11 cellular contexts compared by ENCODE assay signal in genomic region chr6:111812080-111813038, GRCh38.
A peak's percentile ranks its signal among the peaks of the same experiment; 100 is the strongest.
DNase-seq lines count a peak whose midpoint lies in the region; ATAC-seq, FAIRE-seq and TF ChIP-seq lines count a peak whose summit lies in the region.
"Had no signal": no experiment of that assay in that cellular context is flagged by ENCODE, and none has a peak within 500 bp of the region (broad histone marks: within the 10 kb centered on the region; RNA-seq: fewer than 3 reads in every experiment).

No MANE protein-coding gene starts in this region.

- H3K4me2 ChIP-seq in HepG2 (ENCODE audit: low read depth, low read length): no peak overlapping the region
- H3K4me2 ChIP-seq: BLaER1 had no signal

- no peaks in the 10 kb centered on the region for H3K36me3 ChIP-seq in HepG2 (replicated peaks in 1 of 2; ENCODE audit: control insufficient read depth in 1 of 2, insufficient read depth in 2 of 2, low read length in 2 of 2)
- H3K36me3 ChIP-seq in right lobe of liver: no peaks in the 10 kb centered on the region
- no peaks in the 10 kb centered on the region for H3K36me3 ChIP-seq in body of pancreas (replicated peaks in 1 of 2; ENCODE audit: insufficient read depth in 1 of 2, low read depth in 2 of 2)
- H3K36me3 ChIP-seq: ovary had no signal

- TF ChIP-seq POLR2A in HepG2 (IDR thresholded peaks at IDR 0.05; ENCODE audit: insufficient read depth in 1 of 2, low read depth in 2 of 2, low read length in 2 of 2): no peak
- no peak for TF ChIP-seq POLR2A in right lobe of liver (IDR thresholded peaks at IDR 0.05)
- TF ChIP-seq POLR2A in body of pancreas (IDR thresholded peaks at IDR 0.05): no peak
- TF ChIP-seq POLR2A in GM18505 (IDR thresholded peaks at IDR 0.05; ENCODE audit: borderline replicate concordance, extremely low read depth, insufficient read depth, insufficient read length): no peak

- H3K79me2 ChIP-seq in HepG2 (ENCODE audit: insufficient read depth, low read length): no peaks in the 10 kb centered on the region

- TF ChIP-seq EP300 in HepG2 (IDR thresholded peaks at IDR 0.05; ENCODE audit: low read depth in 2 of 2, low read length in 2 of 2): no peak
- TF ChIP-seq EP300 in HepG2 (CRISPR knock-in tag; IDR thresholded peaks at IDR 0.05; ENCODE audit: borderline replicate concordance): no peak

- no peaks in the 10 kb centered on the region for H4K20me1 ChIP-seq in HepG2 (ENCODE audit: insufficient read depth, low read length)

- no peak overlapping the region for H2AFZ ChIP-seq in HepG2 (ENCODE audit: low read length)

- H3K9ac ChIP-seq in HepG2 (ENCODE audit: insufficient read depth, low read depth, low read length): no peak overlapping the region
- H3K9ac ChIP-seq: BLaER1 had no signal

- H3K4me3 ChIP-seq in HepG2 (replicated peaks in 1 of 3; ENCODE audit: insufficient read depth in 1 of 3, low read depth in 2 of 3, low read length in 3 of 3): no peak overlapping the region
- H3K4me3 ChIP-seq in right lobe of liver: no peak overlapping the region
- H3K4me3 ChIP-seq in body of pancreas: no peak overlapping the region
- H3K4me3 ChIP-seq: BLaER1, ovary had no signal

- no peaks in the 10 kb centered on the region for H3K4me1 ChIP-seq in HepG2 (ENCODE audit: insufficient read depth, low read length)
- no peaks in the 10 kb centered on the region for H3K4me1 ChIP-seq in right lobe of liver
- H3K4me1 ChIP-seq in foreskin keratinocyte: peaks cover 10% of the 10 kb centered on the region
- no peaks in the 10 kb centered on the region for H3K4me1 ChIP-seq in body of pancreas

- H3K4me1 Mint-ChIP-seq in T-helper 17 cell: peaks cover 53% of the 10 kb centered on the region

- 86% methylated on average over 8 of the region's 8 CpGs for WGBS in HepG2 (ENCODE audit: low lambda C conversion rate)
- WGBS in right lobe of liver (ENCODE audit: insufficient coverage, low coverage, low lambda C conversion rate, missing lambda C conversion rate): 60% methylated on average over 7 of the region's 8 CpGs
- 78 to 80% methylated on average over 8 of the region's 8 CpGs for WGBS in body of pancreas, 2 donors

- ATAC-seq in HepG2 (no peak), right lobe of liver (no peak), T-helper 17 cell (peak; percentile 58), foreskin keratinocyte (peak; percentile 83), esophagus mucosa (no peak), HG02852 (IDR thresholded peaks at IDR 0.05; ENCODE audit: unreplicated experiment) (no peak), body of pancreas (no peak), GM18505 (IDR thresholded peaks at IDR 0.05; ENCODE audit: unreplicated experiment) (no peak)

- TF ChIP-seq CTCF in HepG2 (CRISPR knock-in tag; IDR thresholded peaks at IDR 0.05) (no peak), right lobe of liver (IDR thresholded peaks at IDR 0.05) (no peak), foreskin keratinocyte (conservative IDR thresholded peaks at IDR 0.05) (no peak), body of pancreas (IDR thresholded peaks at IDR 0.05) (no peak)

- peak overlapping the region; percentile 98 for H3K27ac Mint-ChIP-seq in T-helper 17 cell

- POLR2A ChIA-PET in HepG2 (lab: Yijun Ruan, JAX): no interaction called here

- H3K27me3 ChIP-seq in HepG2 (ENCODE audit: control insufficient read depth in 1 of 2, insufficient read depth in 2 of 2, low read length in 2 of 2) (no peaks in the 10 kb centered on the region), right lobe of liver (no peaks in the 10 kb centered on the region), foreskin keratinocyte (no peaks in the 10 kb centered on the region), body of pancreas (no peaks in the 10 kb centered on the region)
- H3K27me3 ChIP-seq: BLaER1, ovary had no signal

- no peaks in the 10 kb centered on the region for H3K9me3 ChIP-seq in HepG2 (ENCODE audit: low read length)
- no peaks in the 10 kb centered on the region for H3K9me3 ChIP-seq in right lobe of liver
- no peaks in the 10 kb centered on the region for H3K9me3 ChIP-seq in T-helper 17 cell (ENCODE audit: control insufficient read depth, low read length, poor library complexity, severe bottlenecking)
- H3K9me3 ChIP-seq in body of pancreas: no peaks in the 10 kb centered on the region
- H3K9me3 ChIP-seq: BLaER1, ovary had no signal

- H3K27me3 Mint-ChIP-seq in T-helper 17 cell: no peaks in the 10 kb centered on the region

- CTCF ChIA-PET in HepG2 (lab: Yijun Ruan, JAX; ENCODE audit: low intra/inter-chr PET ratio, low total read pairs): no interaction called here

- DNase-seq in HepG2 (ENCODE audit: low spot score): no peak
- DNase-seq in right lobe of liver: no peak
- no peak for DNase-seq in T-helper 17 cell
- peak; percentile 64 to 85 for DNase-seq in foreskin keratinocyte
- no peak for DNase-seq in body of pancreas
- DNase-seq: NCI-H1092, ovary had no signal

- no peaks in the 10 kb centered on the region for H3K36me3 Mint-ChIP-seq in T-helper 17 cell (ENCODE audit: low read depth)

- FAIRE-seq in HepG2 (lab: Jason Lieb, UNC): peak; percentile 15

- in situ Hi-C loops in HepG2 (cut with HindIII; ENCODE audit: extremely low pct_ligation_motif_present, low pct_unique_long_range_greater_than_20kb): no loop called here

- BruUV-seq in HepG2 (replicated peaks; lab: Mats Ljungman, UMichigan): no TSS peak

- no peak for TF ChIP-seq RAD21 in HepG2 (CRISPR knock-in tag; IDR thresholded peaks at IDR 0.05)

- H3K27ac ChIP-seq in HepG2 (ENCODE audit: extremely low read length, insufficient read depth, low read length) (no peak overlapping the region), right lobe of liver (no peak overlapping the region), foreskin keratinocyte (no peak overlapping the region), body of pancreas (no peak overlapping the region)
- H3K27ac ChIP-seq: BLaER1, ovary had no signal

- peak overlapping the region; percentile 82 for H3K4me3 Mint-ChIP-seq in T-helper 17 cell

- intact Hi-C loops in HepG2 (cut with micrococcal nuclease; ENCODE audit: unreplicated experiment) (no loop called here), right lobe of liver (cut with DNase I) (no loop called here), body of pancreas (cut with DNase I) (no loop called here)

TF ChIP-seq in HepG2, 621 proteins besides CTCF, POLR2A, EP300 and RAD21 (continues in another document):
- TF ChIP-seq, protein P1, sequence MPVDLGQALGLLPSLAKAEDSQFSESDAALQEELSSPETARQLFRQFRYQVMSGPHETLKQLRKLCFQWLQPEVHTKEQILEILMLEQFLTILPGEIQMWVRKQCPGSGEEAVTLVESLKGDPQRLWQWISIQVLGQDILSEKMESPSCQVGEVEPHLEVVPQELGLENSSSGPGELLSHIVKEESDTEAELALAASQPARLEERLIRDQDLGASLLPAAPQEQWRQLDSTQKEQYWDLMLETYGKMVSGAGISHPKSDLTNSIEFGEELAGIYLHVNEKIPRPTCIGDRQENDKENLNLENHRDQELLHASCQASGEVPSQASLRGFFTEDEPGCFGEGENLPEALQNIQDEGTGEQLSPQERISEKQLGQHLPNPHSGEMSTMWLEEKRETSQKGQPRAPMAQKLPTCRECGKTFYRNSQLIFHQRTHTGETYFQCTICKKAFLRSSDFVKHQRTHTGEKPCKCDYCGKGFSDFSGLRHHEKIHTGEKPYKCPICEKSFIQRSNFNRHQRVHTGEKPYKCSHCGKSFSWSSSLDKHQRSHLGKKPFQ (CRISPR knock-in tag; IDR thresholded peaks at IDR 0.05; ENCODE audit: insufficient replicate concordance): no peak
- TF ChIP-seq ESRRA (CRISPR knock-in tag; IDR thresholded peaks at IDR 0.05; ENCODE audit: low read depth) (no peak), HNF1A (IDR thresholded peaks at IDR 0.05; ENCODE audit: low read depth) (no peak), HNF1A (CRISPR knock-in tag; IDR thresholded peaks at IDR 0.05; ENCODE audit: borderline replicate concordance) (no peak), GZF1 (CRISPR knock-in tag; IDR thresholded peaks at IDR 0.05) (no peak), HMGA1 (CRISPR knock-in tag; conservative IDR thresholded peaks at IDR 0.05) (no peak), MAFF (IDR thresholded peaks at IDR 0.05; ENCODE audit: low read depth, low read length) (peak; percentile 91), NFATC3 (CRISPR knock-in tag; IDR thresholded peaks at IDR 0.05) (no peak), ZNF232 (CRISPR knock-in tag; IDR thresholded peaks at IDR 0.05; ENCODE audit: borderline replicate concordance) (no peak), THAP11 (CRISPR knock-in tag; IDR thresholded peaks at IDR 0.05) (no peak)

Comparison
In these comparisons a context has a peak if more than half of its experiments do, and no peak if none do; other contexts are left out.
1. ATAC-seq: peak in T-helper 17 cell (single experiment) and foreskin keratinocyte (single experiment); none in HepG2 (single experiment), right lobe of liver (0 of 4), esophagus mucosa (single experiment), HG02852 (single experiment), body of pancreas (single experiment) and GM18505 (single experiment).
2. DNase-seq: peak in foreskin keratinocyte (2 of 2); none in HepG2 (single experiment), right lobe of liver (0 of 3), T-helper 17 cell (0 of 3) and body of pancreas (0 of 4).